Comparison of ENCODE assay signal across 8 cellular contexts in the genomic region with DNA sequence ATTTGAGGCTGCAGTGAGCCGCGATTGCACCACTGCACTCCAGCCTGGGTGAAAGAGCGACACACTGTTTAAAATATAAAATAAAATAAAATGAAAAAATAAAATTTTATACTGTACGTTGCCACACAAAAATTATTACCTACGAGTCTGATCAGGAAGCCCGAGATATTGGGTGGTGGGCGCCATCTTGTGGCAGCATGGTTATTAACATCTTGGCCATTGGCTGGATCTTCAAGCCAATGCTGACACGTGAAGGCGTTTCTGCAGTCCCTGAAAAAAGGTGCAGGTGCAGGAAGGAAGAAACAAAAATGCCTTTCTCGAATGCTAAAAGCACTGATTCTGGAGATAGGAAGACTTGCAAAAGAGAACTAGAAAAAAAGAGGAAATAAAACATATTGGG. TPM values are rescaled to one million over a fixed set of nuclear protein-coding genes. Genes with fewer than 3 reads are reported as not detected.
DNase-seq lines count a peak whose midpoint lies in the region; ATAC-seq and TF ChIP-seq lines count a peak whose summit lies in the region.

No MANE protein-coding gene starts in this region.

- H3K4me1 Mint-ChIP-seq in CD4-positive, alpha-beta memory T cell = peaks cover 0 to 4% (median 2%) of the 10 kb centered on the region in 4 donors
- peaks cover 4% of the 10 kb centered on the region for H3K4me1 Mint-ChIP-seq in activated CD8-positive, alpha-beta memory T cell treated with anti-CD3 and anti-CD28 coated beads, Interleukin-2, amount 10 ng/mL, durations not matched to agents 7 days and 5 days
- H3K4me1 Mint-ChIP-seq in endothelial cell (ENCODE audit: unreplicated experiment) = no peaks in the 10 kb centered on the region
- peaks cover 2 to 8% (median 4%) of the 10 kb centered on the region in 4 donors for H3K4me1 Mint-ChIP-seq in naive thymus-derived CD8-positive, alpha-beta T cell

- H3K4me1 ChIP-seq in CD4-positive, alpha-beta memory T cell (ENCODE audit: insufficient read depth, low read length) = no peaks in the 10 kb centered on the region

- no peaks in the 10 kb centered on the region for H3K36me3 ChIP-seq in CD4-positive, alpha-beta memory T cell (ENCODE audit: insufficient read depth, low read length)

- peak; percentile 49 to 61 (median 54) for DNase-seq in CD4-positive, alpha-beta memory T cell
- DNase-seq in GOT3 (lab: John Stamatoyannopoulos, UW) = peak; percentile 36
- peak; percentile 10 for DNase-seq in NCI-H526 treated with DMSO at 0.1 percent for 48 hours (lab: John Stamatoyannopoulos, UW)
- peak; percentile 74 for DNase-seq in activated CD8-positive, alpha-beta memory T cell treated with anti-CD3 and anti-CD28 coated beads, Interleukin-2, amount 10 ng/mL, durations not matched to agents 7 days and 5 days
- DNase-seq in endothelial cell (ENCODE audit: low spot score) = peak; percentile 38
- DNase-seq in naive thymus-derived CD8-positive, alpha-beta T cell = peak; percentile 23 to 71 (median 54)
- peak; percentile 17 to 73 (median 51) for DNase-seq in stimulated activated naive CD4-positive, alpha-beta T cell (lab: John Stamatoyannopoulos, UW)
- DNase-seq in cerebellar nuclear complex (lab: John Stamatoyannopoulos, UW) = no peak

- peak; percentile 47 for ATAC-seq in activated CD8-positive, alpha-beta memory T cell treated with anti-CD3 and anti-CD28 coated beads, Interleukin-2, amount 10 ng/mL, durations not matched to agents 7 days and 5 days
- ATAC-seq in naive thymus-derived CD8-positive, alpha-beta T cell = peak; percentile 52 to 64

- H3K27me3 ChIP-seq in CD4-positive, alpha-beta memory T cell (ENCODE audit: insufficient read depth, low read length) = no peaks in the 10 kb centered on the region

- H3K36me3 Mint-ChIP-seq in CD4-positive, alpha-beta memory T cell = no peaks in the 10 kb centered on the region
- H3K36me3 Mint-ChIP-seq in activated CD8-positive, alpha-beta memory T cell treated with anti-CD3 and anti-CD28 coated beads, Interleukin-2, amount 10 ng/mL, durations not matched to agents 7 days and 5 days = no peaks in the 10 kb centered on the region
- H3K36me3 Mint-ChIP-seq in endothelial cell (ENCODE audit: low read depth, unreplicated experiment) = no peaks in the 10 kb centered on the region
- no peaks in the 10 kb centered on the region for H3K36me3 Mint-ChIP-seq in naive thymus-derived CD8-positive, alpha-beta T cell

- intact Hi-C loops in CD4-positive, alpha-beta memory T cell (cut with micrococcal nuclease) = no loop called here

- CTCF ChIA-PET in CD4-positive, alpha-beta memory T cell (lab: Charles Lee; ENCODE audit: partially characterized antibody) = interaction anchor here (0.7 to 1.6 kb wide), 5 partner anchors 9 to 861 kb away, joined by 3 to 8 read pairs (median 3); no protein-coding TSS in a partner anchor
- CTCF ChIA-PET in activated CD8-positive, alpha-beta memory T cell treated with anti-CD3 and anti-CD28 coated beads, Interleukin-2, amount 10 ng/mL, durations not matched to agents 7 days and 5 days (lab: Charles Lee) = interaction anchor here (0.7 to 5.3 kb wide), 5 partner anchors 59 to 209 kb away, joined by 3 to 30 read pairs (median 4); no protein-coding TSS in a partner anchor

- H3K4me3 ChIP-seq in CD4-positive, alpha-beta memory T cell (ENCODE audit: low read length in 2 of 2) = no peak overlapping the region

- no peaks in the 10 kb centered on the region for H3K9me3 ChIP-seq in CD4-positive, alpha-beta memory T cell (ENCODE audit: control insufficient read depth in 1 of 2, low read length in 2 of 2)

- H3K27ac Mint-ChIP-seq in CD4-positive, alpha-beta memory T cell = no peak overlapping the region
- H3K27ac Mint-ChIP-seq in activated CD8-positive, alpha-beta memory T cell treated with anti-CD3 and anti-CD28 coated beads, Interleukin-2, amount 10 ng/mL, durations not matched to agents 7 days and 5 days = no peak overlapping the region
- H3K27ac Mint-ChIP-seq in endothelial cell (ENCODE audit: unreplicated experiment) = no peak overlapping the region
- H3K27ac Mint-ChIP-seq in naive thymus-derived CD8-positive, alpha-beta T cell = no peak overlapping the region

- POLR2A ChIA-PET in CD4-positive, alpha-beta memory T cell (lab: Charles Lee; ENCODE audit: partially characterized antibody) = no interaction called here
- POLR2A ChIA-PET in naive thymus-derived CD8-positive, alpha-beta T cell (lab: Charles Lee) = no interaction called here

- no peak overlapping the region for H3K27ac ChIP-seq in CD4-positive, alpha-beta memory T cell (ENCODE audit: low read depth, low read length)

- peak overlapping the region in 1 of 8 donors; percentile 57 for H3K4me3 Mint-ChIP-seq in CD4-positive, alpha-beta memory T cell
- no peak overlapping the region for H3K4me3 Mint-ChIP-seq in activated CD8-positive, alpha-beta memory T cell treated with anti-CD3 and anti-CD28 coated beads, Interleukin-2, amount 10 ng/mL, durations not matched to agents 7 days and 5 days
- no peak overlapping the region for H3K4me3 Mint-ChIP-seq in endothelial cell (ENCODE audit: unreplicated experiment)
- peak overlapping the region in 1 of 10 donors; percentile 9 for H3K4me3 Mint-ChIP-seq in naive thymus-derived CD8-positive, alpha-beta T cell

- H3K27me3 Mint-ChIP-seq in CD4-positive, alpha-beta memory T cell = peaks cover 0 to 2% of the 10 kb centered on the region in 2 donors
- H3K27me3 Mint-ChIP-seq in activated CD8-positive, alpha-beta memory T cell treated with anti-CD3 and anti-CD28 coated beads, Interleukin-2, amount 10 ng/mL, durations not matched to agents 7 days and 5 days = no peaks in the 10 kb centered on the region
- H3K27me3 Mint-ChIP-seq in endothelial cell (ENCODE audit: unreplicated experiment) = no peaks in the 10 kb centered on the region
- H3K27me3 Mint-ChIP-seq in naive thymus-derived CD8-positive, alpha-beta T cell = peaks cover 0 to 1% (median 0%) of the 10 kb centered on the region in 5 donors

- H3K9me3 Mint-ChIP-seq in CD4-positive, alpha-beta memory T cell = no peaks in the 10 kb centered on the region
- no peaks in the 10 kb centered on the region for H3K9me3 Mint-ChIP-seq in activated CD8-positive, alpha-beta memory T cell treated with anti-CD3 and anti-CD28 coated beads, Interleukin-2, amount 10 ng/mL, durations not matched to agents 7 days and 5 days (ENCODE audit: low read depth)
- no peaks in the 10 kb centered on the region for H3K9me3 Mint-ChIP-seq in endothelial cell (ENCODE audit: unreplicated experiment)
- no peaks in the 10 kb centered on the region for H3K9me3 Mint-ChIP-seq in naive thymus-derived CD8-positive, alpha-beta T cell

- peak; percentile 47 for TF ChIP-seq CTCF in endothelial cell (IDR thresholded peaks at IDR 0.05; ENCODE audit: unreplicated experiment)

RNA-seq across cellular contexts. Expression of gene TLR8, which starts 4.9 kb away (rescaled TPM):
- under 1 TPM; 0.26 to 0.33 TPM for total RNA-seq in CD4-positive, alpha-beta memory T cell
- not detected for polyA plus RNA-seq in CD4-positive, alpha-beta memory T cell
- total RNA-seq in activated CD8-positive, alpha-beta memory T cell treated with anti-CD3 and anti-CD28 coated beads, Interleukin-2, amount 10 ng/mL, durations not matched to agents 7 days and 5 days = not detected
- not detected for total RNA-seq in endothelial cell (ENCODE audit: unreplicated experiment)
- total RNA-seq in naive thymus-derived CD8-positive, alpha-beta T cell = under 1 TPM; 0.21 to 0.22 TPM
- polyA plus RNA-seq in naive thymus-derived CD8-positive, alpha-beta T cell = not detected

RNA-seq across cellular contexts. Expression of gene TLR7, which starts 34.6 kb away (rescaled TPM):
- under 1 TPM in 1 of 2 experiments, not detected in 1; 0.06 TPM for total RNA-seq in CD4-positive, alpha-beta memory T cell
- polyA plus RNA-seq in CD4-positive, alpha-beta memory T cell = under 1 TPM in 1 of 2 donors, not detected in 1; 0.16 TPM
- total RNA-seq in activated CD8-positive, alpha-beta memory T cell treated with anti-CD3 and anti-CD28 coated beads, Interleukin-2, amount 10 ng/mL, durations not matched to agents 7 days and 5 days = under 1 TPM in 1 of 2 experiments, not detected in 1; 0.09 TPM
- not detected for total RNA-seq in endothelial cell (ENCODE audit: unreplicated experiment)
- under 1 TPM; 0.38 to 0.52 TPM for total RNA-seq in naive thymus-derived CD8-positive, alpha-beta T cell
- polyA plus RNA-seq in naive thymus-derived CD8-positive, alpha-beta T cell = not detected

Comparison
In these comparisons a context has a peak if more than half of its experiments do, and no peak if none do; other contexts are left out.
1. DNase-seq: peak in CD4-positive, alpha-beta memory T cell (5 of 5), GOT3 (single experiment), NCI-H526 treated with DMSO at 0.1 percent for 48 hours (single experiment), activated CD8-positive, alpha-beta memory T cell treated with anti-CD3 and anti-CD28 coated beads, Interleukin-2, amount 10 ng/mL, durations not matched to agents 7 days and 5 days (single experiment), endothelial cell (single experiment), naive thymus-derived CD8-positive, alpha-beta T cell (10 of 10) and stimulated activated naive CD4-positive, alpha-beta T cell (6 of 6); none in cerebellar nuclear complex (0 of 2).